ENCODE assay signal across 1 cellular context in genomic region chr2:38997784-38998183, GRCh38.
TF ChIP-seq lines count a peak whose summit lies in the region.

No MANE protein-coding gene starts in this region.

TF ChIP-seq in GM23338, 12 proteins besides CTCF, POLR2A, EP300 and RAD21 (continued from another document):
- TF ChIP-seq REST (IDR thresholded peaks at IDR 0.05; ENCODE audit: unreplicated experiment) (no peak), EZH2phosphoT487 (IDR thresholded peaks at IDR 0.05; ENCODE audit: unreplicated experiment) (no peak), EZH2 (IDR thresholded peaks at IDR 0.05; ENCODE audit: low read depth, unreplicated experiment) (no peak), NANOG (IDR thresholded peaks at IDR 0.05; ENCODE audit: borderline replicate concordance) (no peak), CREB1 (CRISPR knock-in tag; IDR thresholded peaks at IDR 0.05; ENCODE audit: low read depth) (no peak)
